Comparison of ENCODE assay signal across 17 cellular contexts in genomic region chr11:134404485-134405341, GRCh38. TPM values are rescaled to one million over a fixed set of nuclear protein-coding genes. Genes with fewer than 3 reads are reported as not detected.
DNase-seq lines count a peak whose midpoint lies in the region; ATAC-seq and TF ChIP-seq lines count a peak whose summit lies in the region.
"Had no signal": no experiment of that assay in that cellular context is flagged by ENCODE, and none has a peak within 500 bp of the region (broad histone marks: within the 10 kb centered on the region; RNA-seq: fewer than 3 reads in every experiment).

No MANE protein-coding gene starts in this region.

- DNase-seq in 8988T (peak; percentile 22), H9 (no peak), trophoblast cell (no peak), upper lobe of right lung (no peak), hippocampal formation (lab: John Stamatoyannopoulos, UW) (no peak), cortex of kidney (lab: John Stamatoyannopoulos, UW) (no peak)
- DNase-seq: BE2C; CD4-positive, alpha-beta memory T cell; DMS153; DMS79 treated with DMSO at 0.1 percent for 48 hours; EL; GM23248 had no signal

- H2AFZ ChIP-seq in H9 (ENCODE audit: low read length) (no peak overlapping the region), trophoblast cell (ENCODE audit: insufficient read depth, low read length, poor library complexity) (no peak overlapping the region)
- H2AFZ ChIP-seq: GM23248 had no signal

- no peak overlapping the region for H2BK15ac ChIP-seq in H9 (ENCODE audit: low read depth, low read length)

- H3K18ac ChIP-seq in H9 (ENCODE audit: insufficient read length, low read depth, low read length) = no peak overlapping the region
- no peak overlapping the region for H3K18ac ChIP-seq in trophoblast cell (ENCODE audit: low read length)

- peak overlapping the region in 2 of 3 experiments; percentile 29 to 47; a peak in 2 of 7 replicates for H3K27ac Mint-ChIP-seq in H9
- H3K27ac Mint-ChIP-seq: CD4-positive, alpha-beta memory T cell had no signal

- H3K4ac ChIP-seq in H9 (ENCODE audit: low read depth, low read length) (no peak overlapping the region), trophoblast cell (ENCODE audit: low read depth, low read length) (no peak overlapping the region)

- H3K4me1 ChIP-seq in H9 (ENCODE audit: insufficient read depth, low read length) (peaks cover 2% of the 10 kb centered on the region; the same call in 1 of the 2 replicates), trophoblast cell (ENCODE audit: control insufficient read depth in 1 of 2, insufficient read depth in 2 of 2, low read length in 2 of 2) (no peaks in the 10 kb centered on the region), upper lobe of right lung (no peaks in the 10 kb centered on the region)
- H3K4me1 ChIP-seq: A549, BE2C had no signal

- intact Hi-C loops in upper lobe of right lung (cut with DNase I) = no loop called here

- no peak overlapping the region; the same call in 1 of the 2 replicates for H3K14ac ChIP-seq in H9 (ENCODE audit: insufficient read depth, low read length)
- no peak overlapping the region for H3K14ac ChIP-seq in trophoblast cell (ENCODE audit: low read length)

- H3K27me3 Mint-ChIP-seq in H9 (ENCODE audit: low read depth) = peaks cover 3% of the 10 kb centered on the region

- no peaks in the 10 kb centered on the region; a peak in 1 of 5 replicates for H3K9me3 Mint-ChIP-seq in H9

- H3K23ac ChIP-seq in H9 (ENCODE audit: insufficient read length, low read depth, low read length) = no peak overlapping the region
- H3K23ac ChIP-seq in trophoblast cell (ENCODE audit: low read length) = no peak overlapping the region

- H4K91ac ChIP-seq in H9 (ENCODE audit: insufficient read length, low read depth, low read length) (no peak overlapping the region), trophoblast cell (ENCODE audit: low read depth, low read length) (no peak overlapping the region)

- H4K5ac ChIP-seq in H9 (ENCODE audit: insufficient read length, low read depth, low read length) = no peak overlapping the region

- H3K23me2 ChIP-seq in H9 (ENCODE audit: insufficient read length, low read depth, low read length, poor library complexity, severe bottlenecking) = no peaks in the 10 kb centered on the region

- no peaks in the 10 kb centered on the region for H3K27me3 ChIP-seq in H9 (ENCODE audit: insufficient read depth, low read length)
- H3K27me3 ChIP-seq in trophoblast cell (ENCODE audit: insufficient read depth, low read length) = peaks cover 3% of the 10 kb centered on the region
- H3K27me3 ChIP-seq in upper lobe of right lung = peaks cover 35% of the 10 kb centered on the region

- H4K8ac ChIP-seq in H9 (replicated peaks; ENCODE audit: insufficient read length, low read depth, low read length) (no peak overlapping the region), trophoblast cell (ENCODE audit: low read depth, low read length) (no peak overlapping the region)

- H2BK120ac ChIP-seq in H9 (ENCODE audit: low read depth, low read length, poor library complexity, severe bottlenecking) (no peak overlapping the region), trophoblast cell (ENCODE audit: insufficient read depth, low read length, poor library complexity) (no peak overlapping the region)

- ATAC-seq in upper lobe of right lung (no peak), HG03442 (IDR thresholded peaks at IDR 0.05; ENCODE audit: unreplicated experiment) (no peak)
- ATAC-seq: A549 had no signal

- H3K56ac ChIP-seq in H9 (ENCODE audit: insufficient read length, low read depth, low read length) = no peak overlapping the region

- peaks cover 18 to 19% of the 10 kb centered on the region in 2 experiments for H3K4me1 Mint-ChIP-seq in H9

- no peak overlapping the region for H3K4me2 ChIP-seq in H9 (ENCODE audit: insufficient read depth, insufficient read length, low read length)
- H3K4me2 ChIP-seq in trophoblast cell (ENCODE audit: low read length) = no peak overlapping the region
- H3K4me2 ChIP-seq: A549 had no signal

- H3K4me3 ChIP-seq in trophoblast cell (ENCODE audit: low read depth, low read length) (peak overlapping the region; percentile 6), upper lobe of right lung (no peak overlapping the region)
- H3K4me3 ChIP-seq: A549, GM23248 had no signal

- no peak overlapping the region for H3T11ph ChIP-seq in H9 (ENCODE audit: low read length)

- H3K79me1 ChIP-seq in H9 (ENCODE audit: insufficient read depth, low read depth, low read length, poor library complexity, severe bottlenecking) = no peaks in the 10 kb centered on the region
- no peaks in the 10 kb centered on the region for H3K79me1 ChIP-seq in trophoblast cell (ENCODE audit: low read length)

- H2BK12ac ChIP-seq in H9 (ENCODE audit: insufficient read length, low read depth, low read length) = no peak overlapping the region
- no peak overlapping the region for H2BK12ac ChIP-seq in trophoblast cell (ENCODE audit: low read length)

- H3K36me3 Mint-ChIP-seq in H9 (ENCODE audit: insufficient read depth in 1 of 3, low read depth in 3 of 3) = peaks cover 11 to 16% (median 12%) of the 10 kb centered on the region in 3 experiments; a peak in 5 of 7 replicates
- H3K36me3 Mint-ChIP-seq: CD4-positive, alpha-beta memory T cell had no signal

- H3K9ac ChIP-seq in H9 (ENCODE audit: extremely low read depth, insufficient read length, low read length) = no peak overlapping the region
- no peak overlapping the region for H3K9ac ChIP-seq in trophoblast cell (ENCODE audit: low read length)
- H3K9ac ChIP-seq: GM23248 had no signal

- H3K9me3 ChIP-seq in H9 (ENCODE audit: control insufficient read depth, low read depth, low read length) = no peaks in the 10 kb centered on the region
- H3K9me3 ChIP-seq in trophoblast cell (ENCODE audit: insufficient read depth, low read depth, low read length) = no peaks in the 10 kb centered on the region
- no peaks in the 10 kb centered on the region for H3K9me3 ChIP-seq in upper lobe of right lung
- H3K9me3 ChIP-seq: A549, BE2C had no signal

- H2AK5ac ChIP-seq in H9 (ENCODE audit: insufficient read length, low read length) = no peak overlapping the region
- no peak overlapping the region for H2AK5ac ChIP-seq in trophoblast cell (ENCODE audit: low read length)

- H3K79me2 ChIP-seq in H9 (ENCODE audit: insufficient read depth, low read length) = peaks cover 1% of the 10 kb centered on the region; the same call in 1 of the 2 replicates
- no peaks in the 10 kb centered on the region for H3K79me2 ChIP-seq in trophoblast cell (ENCODE audit: control insufficient read depth, insufficient read depth, low read length, poor library complexity)

- no peaks in the 10 kb centered on the region for H4K20me1 ChIP-seq in H9 (ENCODE audit: control insufficient read depth, insufficient read depth, insufficient read length)

- no peak overlapping the region for H2BK20ac ChIP-seq in H9 (ENCODE audit: low read depth, low read length, poor library complexity, severe bottlenecking)

- no peaks in the 10 kb centered on the region for H3K36me3 ChIP-seq in trophoblast cell (ENCODE audit: control insufficient read depth in 1 of 2, insufficient read depth in 2 of 2, low read length in 2 of 2)
- no peaks in the 10 kb centered on the region for H3K36me3 ChIP-seq in upper lobe of right lung
- H3K36me3 ChIP-seq: BE2C had no signal

- H2BK5ac ChIP-seq in H9 (ENCODE audit: insufficient read length, low read length) (no peak overlapping the region), trophoblast cell (ENCODE audit: low read depth, low read length, poor library complexity) (no peak overlapping the region)

- H3K4me3 Mint-ChIP-seq in H9 = no peak overlapping the region
- H3K4me3 Mint-ChIP-seq: CD4-positive, alpha-beta memory T cell had no signal

- no peak overlapping the region for H3K27ac ChIP-seq in H9 (ENCODE audit: insufficient read length, low read depth, low read length)
- peak overlapping the region; percentile 19 for H3K27ac ChIP-seq in cingulate gyrus (ENCODE audit: low read depth, low read length)
- no peak overlapping the region for H3K27ac ChIP-seq in trophoblast cell (ENCODE audit: low read depth, low read length)
- no peak overlapping the region for H3K27ac ChIP-seq in upper lobe of right lung
- H3K27ac ChIP-seq: A549, C4-2B, GM23248 had no signal

- TF ChIP-seq CTCF in H9 (conservative IDR thresholded peaks at IDR 0.05) = no peak
- TF ChIP-seq CTCF in upper lobe of right lung (IDR thresholded peaks at IDR 0.05) = no peak

- no peak overlapping the region for H4K12ac ChIP-seq in trophoblast cell (ENCODE audit: low read depth, low read length)

- no CpG with 5 or more reads among the region's 33 CpGs for WGBS in H9 (ENCODE audit: extremely low coverage, insufficient read length, low lambda C conversion rate)
- WGBS in trophoblast cell (ENCODE audit: extremely low coverage, insufficient coverage, insufficient read length) = no CpG with 5 or more reads among the region's 33 CpGs

RNA-seq across cellular contexts. Expression of gene B3GAT1, which starts 7.3 kb away (rescaled TPM):
- total RNA-seq in H9 (2021) = 29.3 and 34.3 TPM in 2 replicates
- 0.06 and 0.07 TPM in 2 replicates for polyA plus RNA-seq in trophoblast cell (2013)
- 1.2 TPM for total RNA-seq in upper lobe of right lung
- total RNA-seq: GM23248 had no signal
- polyA plus RNA-seq: A549; AG04450; CD4-positive, alpha-beta memory T cell; GM23248 had no signal

Comparison
In these comparisons a context has a peak if more than half of its experiments do, and no peak if none do; other contexts are left out.
1. RNA of gene B3GAT1, which starts 7.3 kb away (total RNA-seq): 29.3 to 34.3 TPM in H9; 1.2 TPM in upper lobe of right lung (single experiment); every median in the first group is over 10 times any median in the second.